Comparison of ENCODE assay signal across 28 cellular contexts in genomic region chr1:230651235-230651634, GRCh38.
"Had no signal": no experiment of that assay in that cellular context is flagged by ENCODE, and none has a peak within 500 bp of the region (broad histone marks: within the 10 kb centered on the region; RNA-seq: fewer than 3 reads in every experiment).

No MANE protein-coding gene starts in this region.

- ATAC-seq: stimulated activated effector memory CD8-positive, alpha-beta T cell treated with anti-CD3 and anti-CD28 coated beads, Interleukin-12 subunit alpha, Interleukin-12 subunit beta, amount 100 ng/mL, for 72 hours; stimulated activated memory B cell treated with anti-CD40 and anti-IgM and Interleukin-4, amounts not matched to agents 10 μg/mL and 1 μg/mL and 100 μg/mL, for 72 hours; stimulated activated naive B cell treated with anti-CD40 and anti-IgM and Interleukin-4, amounts not matched to agents 10 μg/mL and 1 μg/mL and 100 μg/mL, for 72 hours; stimulated activated naive CD8-positive, alpha-beta T cell treated with anti-CD3 and anti-CD28 coated beads, Interleukin-15, amount 100 ng/mL, for 72 hours; stimulated activated naive CD8-positive, alpha-beta T cell treated with anti-CD3 and anti-CD28 coated beads, Interleukin-15, Interleukin-2, amounts not matched to agents 100 U/mL and 50 U/mL, for 24 hours; upper lobe of right lung had no signal

- H3K36me3 ChIP-seq: thoracic aorta, thyroid gland, transverse colon, upper lobe of left lung, upper lobe of right lung, uterus, vagina had no signal

- H3K4me3 ChIP-seq: stomach, suprapubic skin, testis, thoracic aorta, thyroid gland, tibial artery, tibial nerve, transverse colon, upper lobe of left lung, upper lobe of right lung, uterus, vagina had no signal

- H3K27ac ChIP-seq: stomach, suprapubic skin, testis, thoracic aorta, thyroid gland, tibial artery, tibial nerve, transverse colon, upper lobe of left lung, upper lobe of right lung, uterus, vagina had no signal

- H3K27ac Mint-ChIP-seq: stimulated activated effector memory CD8-positive, alpha-beta T cell treated with anti-CD3 and anti-CD28 coated beads, Interleukin-12 subunit alpha, Interleukin-12 subunit beta, amount 100 ng/mL, for 72 hours; stimulated activated memory B cell treated with anti-CD40 and anti-IgM and Interleukin-4, amounts not matched to agents 10 μg/mL and 1 μg/mL and 100 μg/mL, for 72 hours; stimulated activated naive B cell treated with anti-CD40 and anti-IgM and Interleukin-4, amounts not matched to agents 10 μg/mL and 1 μg/mL and 100 μg/mL, for 72 hours; stimulated activated naive CD8-positive, alpha-beta T cell treated with anti-CD3 and anti-CD28 coated beads, Interleukin-15, amount 100 ng/mL, for 72 hours; stimulated activated naive CD8-positive, alpha-beta T cell treated with anti-CD3 and anti-CD28 coated beads, Interleukin-15, Interleukin-2, amounts not matched to agents 100 ng/mL and 50 ng/mL, for 24 hours; type B pancreatic cell had no signal

- H3K27me3 ChIP-seq: stomach, suprapubic skin, testis, thyroid gland, tibial artery, tibial nerve, transverse colon, upper lobe of left lung, upper lobe of right lung, uterus, vagina had no signal

- H3K4me3 Mint-ChIP-seq: stimulated activated effector memory CD8-positive, alpha-beta T cell treated with anti-CD3 and anti-CD28 coated beads, Interleukin-12 subunit alpha, Interleukin-12 subunit beta, amount 100 ng/mL, for 72 hours; stimulated activated memory B cell treated with anti-CD40 and anti-IgM and Interleukin-4, amounts not matched to agents 10 μg/mL and 1 μg/mL and 100 μg/mL, for 72 hours; stimulated activated naive B cell treated with anti-CD40 and anti-IgM and Interleukin-4, amounts not matched to agents 10 μg/mL and 1 μg/mL and 100 μg/mL, for 72 hours; stimulated activated naive CD8-positive, alpha-beta T cell treated with anti-CD3 and anti-CD28 coated beads, Interleukin-15, amount 100 ng/mL, for 72 hours; stimulated activated naive CD8-positive, alpha-beta T cell treated with anti-CD3 and anti-CD28 coated beads, Interleukin-15, Interleukin-2, amounts not matched to agents 100 ng/mL and 50 ng/mL, for 24 hours; type B pancreatic cell had no signal

- H3K4me1 ChIP-seq: testis, thyroid gland, upper lobe of right lung, uterus had no signal

- H3K9me3 ChIP-seq: stomach, testis, thoracic aorta, thyroid gland, tibial artery, transverse colon, upper lobe of left lung, upper lobe of right lung, uterus, vagina had no signal

- H3K27me3 Mint-ChIP-seq: stimulated activated memory B cell treated with anti-CD40 and anti-IgM and Interleukin-4, amounts not matched to agents 10 μg/mL and 1 μg/mL and 100 μg/mL, for 72 hours; stimulated activated naive B cell treated with anti-CD40 and anti-IgM and Interleukin-4, amounts not matched to agents 10 μg/mL and 1 μg/mL and 100 μg/mL, for 72 hours; stimulated activated naive CD8-positive, alpha-beta T cell treated with anti-CD3 and anti-CD28 coated beads, Interleukin-15, amount 100 ng/mL, for 72 hours; stimulated activated naive CD8-positive, alpha-beta T cell treated with anti-CD3 and anti-CD28 coated beads, Interleukin-15, Interleukin-2, amounts not matched to agents 100 ng/mL and 50 ng/mL, for 24 hours; type B pancreatic cell had no signal

- DNase-seq: stimulated activated CD4-positive, alpha-beta T cell treated with anti-CD3 and anti-CD28 coated beads, Interleukin-2, amount 100 ng/mL, for 48 hours; stimulated activated CD4-positive, alpha-beta T cell treated with anti-CD3 and anti-CD28 coated beads, Interleukin-4, amount 100 ng/mL, for 1 hour; stimulated activated CD4-positive, alpha-beta T cell treated with anti-CD3 and anti-CD28 coated beads, Interleukin-4, amount 100 ng/mL, for 24 hours; stimulated activated CD4-positive, alpha-beta T cell treated with anti-CD3 and anti-CD28 coated beads, Interleukin-4, amount 100 ng/mL, for 4 hours; stimulated activated CD8-positive, alpha-beta memory T cell treated with anti-CD3 and anti-CD28 coated beads, Interleukin-4, amount 100 ng/mL, for 48 hours; stimulated activated naive B cell treated with anti-CD40 and anti-IgM and Interleukin-4, amounts not matched to agents 10 μg/mL and 1 μg/mL and 100 μg/mL, for 72 hours; stimulated activated naive CD4-positive, alpha-beta T cell; stimulated activated naive CD4-positive, alpha-beta T cell treated with Interleukin-2 at 50 U/mL for 16 hours; stimulated activated naive CD8-positive, alpha-beta T cell treated with anti-CD3 and anti-CD28 coated beads, Interleukin-15, amount 100 ng/mL, for 72 hours; stimulated activated naive CD8-positive, alpha-beta T cell treated with anti-CD3 and anti-CD28 coated beads, Interleukin-15, Interleukin-2, amounts not matched to agents 100 U/mL and 50 U/mL, for 24 hours; stomach; substantia nigra; testis; thyroid gland; tibial artery; transverse colon; trophoblast cell; upper lobe of left lung; upper lobe of right lung; uterus had no signal

- H3K9me3 Mint-ChIP-seq: stimulated activated effector memory CD8-positive, alpha-beta T cell treated with anti-CD3 and anti-CD28 coated beads, Interleukin-12 subunit alpha, Interleukin-12 subunit beta, amount 100 ng/mL, for 72 hours; stimulated activated naive CD8-positive, alpha-beta T cell treated with anti-CD3 and anti-CD28 coated beads, Interleukin-15, amount 100 ng/mL, for 72 hours; stimulated activated naive CD8-positive, alpha-beta T cell treated with anti-CD3 and anti-CD28 coated beads, Interleukin-15, Interleukin-2, amounts not matched to agents 100 ng/mL and 50 ng/mL, for 24 hours had no signal
